Comparison of ENCODE assay signal across 18 cellular contexts in the genomic region with DNA sequence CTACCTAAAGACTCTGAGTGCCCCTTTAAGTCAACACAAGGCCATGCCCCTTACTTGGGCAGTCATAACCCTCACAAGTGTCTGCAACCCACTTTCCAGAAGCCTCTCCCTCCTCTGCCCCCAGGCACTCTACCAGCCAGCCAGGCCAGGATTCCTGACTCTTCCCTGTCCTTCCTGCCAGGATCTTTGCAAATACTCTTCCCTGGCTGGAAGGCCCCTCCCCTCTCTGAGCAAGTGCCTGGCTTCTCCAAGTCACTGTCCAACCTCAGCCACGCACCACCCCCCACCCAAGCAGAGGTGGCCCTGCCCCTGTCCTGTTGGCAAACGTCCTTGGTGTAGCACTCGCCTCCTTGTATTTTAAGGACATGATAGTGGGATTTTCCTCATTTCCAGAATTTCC. TPM values are rescaled to one million over a fixed set of nuclear protein-coding genes. Genes with fewer than 3 reads are reported as not detected.
DNase-seq lines count a peak whose midpoint lies in the region; ATAC-seq and TF ChIP-seq lines count a peak whose summit lies in the region.
"Had no signal": no experiment of that assay in that cellular context is flagged by ENCODE, and none has a peak within 500 bp of the region (broad histone marks: within the 10 kb centered on the region; RNA-seq: fewer than 3 reads in every experiment).

No MANE protein-coding gene starts in this region.

- peaks cover 37 to 40% of the 10 kb centered on the region in 2 experiments for H3K4me1 ChIP-seq in neutrophil (ENCODE audit: control insufficient read depth in 1 of 2, insufficient read depth in 1 of 2, low read depth in 1 of 2, low read length in 1 of 2)
- H3K4me1 ChIP-seq: SJCRH30 had no signal

- ATAC-seq in GM21717 (IDR thresholded peaks at IDR 0.05; ENCODE audit: unreplicated experiment) (no peak), HG02884 (IDR thresholded peaks at IDR 0.05; ENCODE audit: unreplicated experiment) (no peak), GM21360 (IDR thresholded peaks at IDR 0.05; ENCODE audit: unreplicated experiment) (no peak)
- ATAC-seq: activated T-cell treated with anti-CD3 and anti-CD28 coated beads, Interleukin-2, amount 50 U/mL, for 4 hours; naive thymus-derived CD4-positive, alpha-beta T cell had no signal

- H3K9me3 ChIP-seq in neutrophil, result no peaks in the 10 kb centered on the region
- H3K9me3 ChIP-seq: BLaER1, SJCRH30 had no signal

- H3K27me3 ChIP-seq in neutrophil, result no peaks in the 10 kb centered on the region
- H3K27me3 ChIP-seq: BLaER1, SJCRH30 had no signal

- peak overlapping the region; percentile 100 for H3K27ac ChIP-seq in neutrophil
- H3K27ac ChIP-seq: BLaER1, SJCRH30 had no signal

- H3K36me3 ChIP-seq in neutrophil, result no peaks in the 10 kb centered on the region
- H3K36me3 ChIP-seq: BLaER1, SJCRH30 had no signal

- H3K4me3 ChIP-seq in fibroblast of villous mesenchyme (ENCODE audit: low read depth, low read length) (no peak overlapping the region), neutrophil (ENCODE audit: low read depth in 1 of 2, low read length in 1 of 2) (peak overlapping the region in 1 of 2 experiments; percentile 56)
- H3K4me3 ChIP-seq: BLaER1, SJCRH30 had no signal

- DNase-seq in ELF-1 (ENCODE audit: low read depth, low spot score) (peak; percentile 87), NCI-H526 (lab: John Stamatoyannopoulos, UW) (peak; percentile 41 to 66), fibroblast of villous mesenchyme (ENCODE audit: low read depth) (peak; percentile 47), NCI-H2029 (lab: John Stamatoyannopoulos, UW) (no peak)
- DNase-seq: activated CD4-positive, alpha-beta T cell treated with anti-CD3 and anti-CD28 coated beads, Interleukin-2, amount 50 U/mL, for 1 hour; activated naive CD8-positive, alpha-beta T cell treated with anti-CD3 and anti-CD28 coated beads, Interleukin-2, amount 10 ng/mL, durations not matched to agents 7 days and 5 days; activated T-cell treated with anti-CD3 and anti-CD28 coated beads, Interleukin-2, amount 50 U/mL, for 4 hours; DND-41; naive thymus-derived CD4-positive, alpha-beta T cell; NCI-H1092; SJCRH30; substantia nigra; T1000 had no signal

- no peak for TF ChIP-seq CTCF in fibroblast of villous mesenchyme (IDR thresholded peaks at IDR 0.05; ENCODE audit: insufficient read depth, low read depth, low read length)
- TF ChIP-seq CTCF in neutrophil (IDR thresholded peaks at IDR 0.05), result no peak

RNA-seq across cellular contexts. Expression of a gene that starts 54.7 kb away (rescaled TPM):
- 29.3 and 34.1 TPM in 2 replicates for total RNA-seq in fibroblast of villous mesenchyme
